Comparison of ENCODE assay signal across 1 cellular context in genomic region chr6:31971279-31971992, GRCh38.
A peak's percentile ranks its signal among the peaks of the same experiment; 100 is the strongest.
TF ChIP-seq lines count a peak whose summit lies in the region.

No MANE protein-coding gene starts in this region.

TF ChIP-seq in GM12878, 131 proteins besides CTCF, POLR2A, EP300 and RAD21 (continued from another document):
- TF ChIP-seq CEBPZ (IDR thresholded peaks at IDR 0.05; ENCODE audit: low read depth, low read length) (no peak), RUNX3 (IDR thresholded peaks at IDR 0.05; ENCODE audit: low read length) (no peak; the same call in 1 of the 2 replicates), NFYA (IDR thresholded peaks at IDR 0.05; ENCODE audit: borderline replicate concordance, low read depth, low read length) (no peak), ZBTB33 (IDR thresholded peaks at IDR 0.05) (0 out of 2 replicates have a peak, but pooled peaks have one; percentile 9), ZBTB4 (CRISPR knock-in tag; IDR thresholded peaks at IDR 0.05) (peak; percentile 78; the same call in 1 of the 2 replicates), PRDM15 (CRISPR knock-in tag; IDR thresholded peaks at IDR 0.05) (peak; percentile 82), ZNF592 (IDR thresholded peaks at IDR 0.05) (peak; percentile 63; the same call in 1 of the 2 replicates), NKRF (conservative IDR thresholded peaks at IDR 0.05) (no peak; the same call in 1 of the 2 replicates), POLR2AphosphoS2 (IDR thresholded peaks at IDR 0.05; ENCODE audit: low read depth, low read length) (0 out of 2 replicates have a peak, but pooled peaks have one; percentile 32), BCL3 (IDR thresholded peaks at IDR 0.05; ENCODE audit: borderline replicate concordance, insufficient read depth, low read depth, low read length, poor library complexity, severe bottlenecking) (peak; percentile 6), MYC (IDR thresholded peaks at IDR 0.05; ENCODE audit: insufficient read depth, insufficient read length, insufficient replicate concordance, low read length, severe bottlenecking) (peak; percentile 57), POU2F2 (IDR thresholded peaks at IDR 0.05; ENCODE audit: borderline replicate concordance, low read depth, low read length) (peak; percentile 54; the same call in 1 of the 3 replicates), KLF5 (IDR thresholded peaks at IDR 0.05; ENCODE audit: partially characterized antibody) (no peak), IRF4 (IDR thresholded peaks at IDR 0.05; ENCODE audit: low read depth, low read length) (peak; percentile 80; the same call in 1 of the 2 replicates), ATF7 (IDR thresholded peaks at IDR 0.05; ENCODE audit: low read depth) (peak; percentile 100), BRCA1 (IDR thresholded peaks at IDR 0.05; ENCODE audit: low read depth, low read length) (peak; percentile 58)
